Comparison of ENCODE assay signal across 23 cellular contexts in the genomic region with DNA sequence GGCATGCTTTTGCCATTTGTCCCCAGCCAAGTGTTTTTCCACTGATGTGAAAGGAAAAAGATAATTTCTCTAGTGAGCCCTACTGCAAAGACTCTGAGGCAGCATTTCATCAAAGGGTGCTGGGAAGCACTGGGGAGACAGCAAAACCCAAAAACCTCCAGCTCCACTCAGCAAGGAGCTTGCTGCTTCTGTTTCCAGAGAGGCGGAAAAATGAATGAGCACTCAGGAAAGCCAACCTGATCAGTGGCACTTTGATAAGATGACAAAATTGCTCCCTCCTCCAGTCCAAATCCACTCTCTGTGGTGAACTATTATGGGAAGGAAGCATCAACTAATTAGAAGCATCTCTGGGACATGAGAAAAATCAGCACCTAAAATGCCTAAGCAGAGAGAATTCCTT.
DNase-seq lines count a peak whose midpoint lies in the region; ATAC-seq, FAIRE-seq and TF ChIP-seq lines count a peak whose summit lies in the region.
"Had no signal": no experiment of that assay in that cellular context is flagged by ENCODE, and none has a peak within 500 bp of the region (broad histone marks: within the 10 kb centered on the region; RNA-seq: fewer than 3 reads in every experiment).

No MANE protein-coding gene starts in this region.

- H2AFZ ChIP-seq in GM12878 (ENCODE audit: control insufficient read depth, low read depth, low read length) (no peak overlapping the region), SK-N-SH (ENCODE audit: low read depth) (no peak overlapping the region)

- WGBS in GM12878 (ENCODE audit: insufficient coverage, insufficient replicate concordance, low lambda C conversion rate, missing lambda C conversion rate), result 91% methylated on average over 1 of the region's 1 CpG
- WGBS in SK-N-SH (ENCODE audit: low lambda C conversion rate), result 100% methylated on average over 1 of the region's 1 CpG

- peaks cover 40% of the 10 kb centered on the region for H3K4me1 ChIP-seq in GM12878 (ENCODE audit: control insufficient read depth, insufficient read depth, low read length)
- peaks cover 0 to 23% of the 10 kb centered on the region in 2 experiments; a peak in 3 of 4 replicates for H3K4me1 ChIP-seq in SK-N-SH (ENCODE audit: control insufficient read depth in 1 of 2, insufficient read depth in 2 of 2, low read depth in 1 of 2, low read length in 1 of 2)

- H3K9ac ChIP-seq in GM12878 (ENCODE audit: control insufficient read depth, insufficient read depth, low read length), result no peak overlapping the region
- no peak overlapping the region for H3K9ac ChIP-seq in SK-N-SH
- H3K9ac ChIP-seq: BLaER1 treated with 17β-estradiol and CSF1 and Interleukin-3, amounts not matched to agents 10 nM and 100 nM had no signal

- H3K4me3 Mint-ChIP-seq in activated T-cell treated with anti-CD3 and anti-CD28 coated beads, Interleukin-2, amount 50 U/mL, for 24 hours, result no peak overlapping the region
- peak overlapping the region in 1 of 3 donors; percentile 34 for H3K4me3 Mint-ChIP-seq in T-cell
- H3K4me3 Mint-ChIP-seq in natural killer cell treated with Interleukin-12 subunit alpha and Interleukin-12 subunit beta and Interleukin-15 and Interleukin-18, amount 100 ng/mL, for 72 hours, result peak overlapping the region; percentile 73
- H3K4me3 Mint-ChIP-seq: mesothelial cell of epicardium had no signal

- ATAC-seq in T-cell (replicated peaks in 1 of 4), result no peak
- ATAC-seq in GM12878, result no peak
- ATAC-seq in natural killer cell treated with Interleukin-12 subunit alpha and Interleukin-12 subunit beta and Interleukin-15 and Interleukin-18, amount 100 ng/mL, for 72 hours, result no peak
- ATAC-seq: left colon had no signal

- no peak for TF ChIP-seq POLR2A in GM12878 (IDR thresholded peaks at IDR 0.05; ENCODE audit: low read depth, low read length)

- H3K27me3 Mint-ChIP-seq in activated T-cell treated with anti-CD3 and anti-CD28 coated beads, Interleukin-2, amount 50 U/mL, for 24 hours, result peaks cover 3% of the 10 kb centered on the region
- no peaks in the 10 kb centered on the region for H3K27me3 Mint-ChIP-seq in T-cell
- no peaks in the 10 kb centered on the region for H3K27me3 Mint-ChIP-seq in natural killer cell treated with Interleukin-12 subunit alpha and Interleukin-12 subunit beta and Interleukin-15 and Interleukin-18, amount 100 ng/mL, for 72 hours
- H3K27me3 Mint-ChIP-seq: IgD-negative memory B cell had no signal

- peaks cover 5% of the 10 kb centered on the region for H3K9me3 Mint-ChIP-seq in activated T-cell treated with anti-CD3 and anti-CD28 coated beads, Interleukin-2, amount 50 U/mL, for 24 hours
- H3K9me3 Mint-ChIP-seq in T-cell, result no peaks in the 10 kb centered on the region
- peaks cover 3% of the 10 kb centered on the region for H3K9me3 Mint-ChIP-seq in natural killer cell treated with Interleukin-12 subunit alpha and Interleukin-12 subunit beta and Interleukin-15 and Interleukin-18, amount 100 ng/mL, for 72 hours

- TF ChIP-seq RAD21 in GM12878 (IDR thresholded peaks at IDR 0.05; ENCODE audit: insufficient read depth, low read depth, low read length) (no peak), SK-N-SH (IDR thresholded peaks at IDR 0.05; ENCODE audit: low read length) (no peak)

- H3K4me1 Mint-ChIP-seq in activated T-cell treated with anti-CD3 and anti-CD28 coated beads, Interleukin-2, amount 50 U/mL, for 24 hours (ENCODE audit: low read depth), result peaks cover 63% of the 10 kb centered on the region
- peaks cover 56 to 70% (median 58%) of the 10 kb centered on the region in 3 donors for H3K4me1 Mint-ChIP-seq in T-cell
- H3K4me1 Mint-ChIP-seq in natural killer cell treated with Interleukin-12 subunit alpha and Interleukin-12 subunit beta and Interleukin-15 and Interleukin-18, amount 100 ng/mL, for 72 hours (ENCODE audit: low read depth in 2 of 2), result peaks cover 62 to 66% of the 10 kb centered on the region in 2 donors

- in situ Hi-C loops in GM12878 (cut with MboI), result loop anchor here (10.0 kb wide), 1 partner anchor 1067 kb away; no protein-coding TSS in a partner anchor

- H3K9me2 ChIP-seq in SK-N-SH, result no peaks in the 10 kb centered on the region

- H3K27ac Mint-ChIP-seq in activated T-cell treated with anti-CD3 and anti-CD28 coated beads, Interleukin-2, amount 50 U/mL, for 24 hours, result peak overlapping the region; percentile 90
- H3K27ac Mint-ChIP-seq in T-cell, result peak overlapping the region; percentile 66 to 79
- H3K27ac Mint-ChIP-seq in natural killer cell treated with Interleukin-12 subunit alpha and Interleukin-12 subunit beta and Interleukin-15 and Interleukin-18, amount 100 ng/mL, for 72 hours, result peak overlapping the region; percentile 58 to 86
- H3K27ac Mint-ChIP-seq: mesothelial cell of epicardium had no signal

- TF ChIP-seq CTCF in GM12878 (IDR thresholded peaks at IDR 0.05 in 2 of 3, conservative IDR thresholded peaks at IDR 0.05 in 1 of 3; ENCODE audit: control insufficient read depth in 2 of 3, extremely low read depth in 1 of 3, insufficient read depth in 1 of 3, low read depth in 3 of 3, low read length in 3 of 3) (no peak), SK-N-SH (IDR thresholded peaks at IDR 0.05) (no peak)

- BruUV-seq in GM12878 (replicated peaks; lab: Mats Ljungman, UMichigan), result no TSS peak

- 0 out of 2 replicates have a peak overlapping the region, but pooled peaks have one; percentile 76 for H3K27ac ChIP-seq in GM12878 (ENCODE audit: control insufficient read depth, insufficient read depth)
- no peak overlapping the region for H3K27ac ChIP-seq in SK-N-SH (ENCODE audit: low read depth in 2 of 2, low read length in 1 of 2)
- H3K27ac ChIP-seq: tibial artery had no signal

- H3K9me3 ChIP-seq in GM12878 (replicated peaks; ENCODE audit: control insufficient read depth, insufficient read depth, low read length) (peaks cover 3% of the 10 kb centered on the region; the same call in 2 of the 3 replicates), SK-N-SH (no peaks in the 10 kb centered on the region)
- H3K9me3 ChIP-seq: esophagus squamous epithelium, tibial artery had no signal

- DNase-seq in activated T-cell treated with anti-CD3 and anti-CD28 coated beads, Interleukin-2, amount 50 U/mL, for 24 hours, result no peak
- DNase-seq in activated T-cell treated with anti-CD3 and anti-CD28 coated beads, Interleukin-2, amount 50 U/mL, for 1 hour, result no peak
- no peak for DNase-seq in T-cell
- no peak for DNase-seq in GM12878 (ENCODE audit: low read depth, low spot score)
- no peak for DNase-seq in natural killer cell treated with Interleukin-12 subunit alpha and Interleukin-12 subunit beta and Interleukin-15 and Interleukin-18, amount 100 ng/mL, for 72 hours (ENCODE audit: low spot score)
- DNase-seq in SK-N-SH, result no peak
- no peak for DNase-seq in NK-92 (lab: John Stamatoyannopoulos, UW; ENCODE audit: unreplicated experiment)
- DNase-seq in NCI-H526 (lab: John Stamatoyannopoulos, UW), result no peak
- DNase-seq: cerebellar nuclear complex; DMS 273 treated with DMSO at 0.1 percent for 48 hours; effector CD4-positive, alpha-beta T cell; esophagus squamous epithelium; left colon; NCI-H146; NCI-H2171 treated with DMSO at 0.1 percent for 48 hours; NCI-H69; posterior cingulate gyrus; SHP77; tibial artery had no signal

- SMC1A ChIA-PET in GM12878 (lab: Charles Lee; ENCODE audit: uncharacterized antibody, unreplicated experiment), result interaction anchor here (0.6 to 12.3 kb wide), 21 partner anchors 8 to 913 kb away, joined by 3 to 182 read pairs (median 5); no protein-coding TSS in a partner anchor

- H3K4me2 ChIP-seq in GM12878 (ENCODE audit: control insufficient read depth, insufficient read depth) (peak overlapping the region; percentile 76; the same call in 1 of the 2 replicates), SK-N-SH (no peak overlapping the region)

- CTCF ChIA-PET in T-cell (lab: Charles Lee), result interaction anchor here (0.6 to 0.7 kb wide), 3 partner anchors 8 to 650 kb away, joined by 3 read pairs; no protein-coding TSS in a partner anchor
- CTCF ChIA-PET in GM12878 (lab: Yijun Ruan, JAX), result interaction anchor here (0.7 to 5.9 kb wide), 11 partner anchors 10 to 853 kb away, joined by 3 to 45 read pairs (median 5); a partner anchor contains a TSS
- CTCF ChIA-PET in SK-N-SH (lab: Yijun Ruan, JAX), result interaction anchor here (1.0 to 5.0 kb wide), 4 partner anchors 8 to 14 kb away, joined by 3 to 25 read pairs (median 4); no protein-coding TSS in a partner anchor

- H3K36me3 ChIP-seq in GM12878 (ENCODE audit: control insufficient read depth in 2 of 2, insufficient read depth in 2 of 2, low read length in 1 of 2) (no peaks in the 10 kb centered on the region), SK-N-SH (replicated peaks in 1 of 2; ENCODE audit: control insufficient read depth in 1 of 2, insufficient read depth in 2 of 2, low read length in 1 of 2) (no peaks in the 10 kb centered on the region)
- H3K36me3 ChIP-seq: BLaER1 treated with 17β-estradiol and CSF1 and Interleukin-3, amounts not matched to agents 10 nM and 100 nM; esophagus squamous epithelium; tibial artery had no signal

- H3K79me2 ChIP-seq in GM12878 (ENCODE audit: control insufficient read depth, insufficient read depth, low read length) (no peaks in the 10 kb centered on the region), SK-N-SH (ENCODE audit: insufficient read depth) (no peaks in the 10 kb centered on the region)

- H3K27me3 ChIP-seq in GM12878 (replicated peaks in 1 of 2; ENCODE audit: control insufficient read depth in 2 of 2, insufficient read depth in 2 of 2, low read length in 1 of 2) (no peaks in the 10 kb centered on the region; a peak in 1 of 4 replicates), SK-N-SH (ENCODE audit: insufficient read depth) (no peaks in the 10 kb centered on the region)
- H3K27me3 ChIP-seq: BLaER1 treated with 17β-estradiol and CSF1 and Interleukin-3, amounts not matched to agents 10 nM and 100 nM; esophagus squamous epithelium; tibial artery had no signal

- intact Hi-C loops in GM12878 (cut with micrococcal nuclease; ENCODE audit: unreplicated experiment), result loop anchor here (2.0 to 5.0 kb wide), 3 partner anchors 41 to 69 kb away; a partner anchor contains a TSS

- POLR2A ChIA-PET in T-cell (lab: Charles Lee) (interaction anchor here (0.6 kb wide), 2 partner anchors 221 to 275 kb away, joined by 3 to 6 read pairs; no protein-coding TSS in a partner anchor), GM12878 (lab: Charles Lee) (interaction anchor here (1.2 to 2.9 kb wide), 6 partner anchors 8 to 264 kb away, joined by 3 to 10 read pairs (median 6); no protein-coding TSS in a partner anchor), SK-N-SH (lab: Yijun Ruan, JAX) (no interaction called here)

- RAD21 ChIA-PET in GM12878 (lab: Charles Lee; ENCODE audit: unreplicated experiment), result interaction anchor here (0.6 to 5.7 kb wide), 10 partner anchors 9 to 474 kb away, joined by 3 to 99 read pairs (median 4); no protein-coding TSS in a partner anchor

- H3K4me3 ChIP-seq in GM12878 (no peak overlapping the region), SK-N-SH (ENCODE audit: low read depth in 2 of 2, low read length in 1 of 2) (no peak overlapping the region)
- H3K4me3 ChIP-seq: BLaER1 treated with 17β-estradiol and CSF1 and Interleukin-3, amounts not matched to agents 10 nM and 100 nM; esophagus squamous epithelium; tibial artery had no signal

- TF ChIP-seq EP300 in GM12878 (IDR thresholded peaks at IDR 0.05; ENCODE audit: borderline replicate concordance in 1 of 2, control insufficient read depth in 1 of 2, low read depth in 2 of 2, low read length in 2 of 2), result peak in 1 of 2 experiments; percentile 6; a peak in 1 of 4 replicates
- no peak for TF ChIP-seq EP300 in SK-N-SH (IDR thresholded peaks at IDR 0.05; ENCODE audit: borderline replicate concordance in 1 of 2, low read depth in 1 of 2, low read length in 1 of 2)

- H3K36me3 Mint-ChIP-seq in activated T-cell treated with anti-CD3 and anti-CD28 coated beads, Interleukin-2, amount 50 U/mL, for 24 hours (ENCODE audit: low read depth), result no peaks in the 10 kb centered on the region
- peaks cover 11% of the 10 kb centered on the region for H3K36me3 Mint-ChIP-seq in T-cell
- no peaks in the 10 kb centered on the region for H3K36me3 Mint-ChIP-seq in natural killer cell treated with Interleukin-12 subunit alpha and Interleukin-12 subunit beta and Interleukin-15 and Interleukin-18, amount 100 ng/mL, for 72 hours
- H3K36me3 Mint-ChIP-seq: IgD-negative memory B cell had no signal

- FAIRE-seq in GM12878 (lab: Jason Lieb, UNC), result no peak
- FAIRE-seq: G401.6 had no signal

- no peaks in the 10 kb centered on the region for H3F3A ChIP-seq in SK-N-SH (replicated peaks; ENCODE audit: insufficient read depth)

- H4K20me1 ChIP-seq in GM12878 (ENCODE audit: control insufficient read depth, insufficient read depth) (no peaks in the 10 kb centered on the region), SK-N-SH (ENCODE audit: insufficient read depth) (no peaks in the 10 kb centered on the region)
